In the genomic region with DNA sequence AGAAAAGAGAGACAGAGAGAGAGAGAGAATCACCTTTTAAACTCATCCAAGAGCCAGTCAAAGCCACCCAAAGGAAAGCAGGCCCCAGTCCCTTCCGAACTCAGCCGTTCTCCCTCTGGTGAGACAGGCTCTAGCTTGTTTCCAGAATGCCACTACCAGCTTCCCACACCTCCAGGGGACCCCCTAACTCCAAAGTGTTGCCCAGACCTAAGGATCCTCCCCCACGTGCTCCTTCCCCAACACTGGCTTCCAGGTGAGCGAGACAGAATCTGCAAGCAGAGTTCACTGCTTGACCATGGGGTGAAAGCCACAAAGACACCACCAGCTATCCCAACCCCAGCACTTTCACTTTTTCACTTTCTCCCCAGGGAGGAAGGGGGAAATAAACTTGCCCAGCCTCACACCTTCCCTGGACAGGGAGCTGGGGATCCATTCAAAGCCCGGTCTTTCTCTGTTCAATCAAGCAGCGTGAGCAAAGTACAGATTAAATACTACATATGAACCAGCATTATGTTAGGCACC, we compare ENCODE assay signal across 1 cellular context.
TF ChIP-seq lines count a peak whose summit lies in the region.

No MANE protein-coding gene starts in this region.

TF ChIP-seq in H1, 55 proteins besides CTCF, POLR2A, EP300 and RAD21:
- TF ChIP-seq SAP30 (IDR thresholded peaks at IDR 0.05; ENCODE audit: insufficient read depth, insufficient replicate concordance, low read length), result no peak
- no peak for TF ChIP-seq RXRA (IDR thresholded peaks at IDR 0.05; ENCODE audit: insufficient read depth, low read depth, low read length)
- TF ChIP-seq SP1 (IDR thresholded peaks at IDR 0.05; ENCODE audit: low read depth, low read length), result no peak
- no peak for TF ChIP-seq RBBP5 (IDR thresholded peaks at IDR 0.05; ENCODE audit: borderline replicate concordance, low read depth, low read length)
- TF ChIP-seq, protein P1, sequence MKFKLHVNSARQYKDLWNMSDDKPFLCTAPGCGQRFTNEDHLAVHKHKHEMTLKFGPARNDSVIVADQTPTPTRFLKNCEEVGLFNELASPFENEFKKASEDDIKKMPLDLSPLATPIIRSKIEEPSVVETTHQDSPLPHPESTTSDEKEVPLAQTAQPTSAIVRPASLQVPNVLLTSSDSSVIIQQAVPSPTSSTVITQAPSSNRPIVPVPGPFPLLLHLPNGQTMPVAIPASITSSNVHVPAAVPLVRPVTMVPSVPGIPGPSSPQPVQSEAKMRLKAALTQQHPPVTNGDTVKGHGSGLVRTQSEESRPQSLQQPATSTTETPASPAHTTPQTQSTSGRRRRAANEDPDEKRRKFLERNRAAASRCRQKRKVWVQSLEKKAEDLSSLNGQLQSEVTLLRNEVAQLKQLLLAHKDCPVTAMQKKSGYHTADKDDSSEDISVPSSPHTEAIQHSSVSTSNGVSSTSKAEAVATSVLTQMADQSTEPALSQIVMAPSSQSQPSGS (IDR thresholded peaks at IDR 0.05; ENCODE audit: low read length), result no peak
- TF ChIP-seq NANOG (IDR thresholded peaks at IDR 0.05; ENCODE audit: insufficient read depth, low read depth, low read length, poor library complexity, severe bottlenecking), result no peak
- TF ChIP-seq SP2 (IDR thresholded peaks at IDR 0.05; ENCODE audit: low read length), result no peak
- TF ChIP-seq RNF2 (IDR thresholded peaks at IDR 0.05; ENCODE audit: borderline replicate concordance, low read depth, low read length, missing control alignments, poor library complexity, severe bottlenecking), result no peak
- TF ChIP-seq TCF12 (IDR thresholded peaks at IDR 0.05; ENCODE audit: low read depth, low read length), result no peak
